Comparison of ENCODE assay signal across 19 cellular contexts in the genomic region with DNA sequence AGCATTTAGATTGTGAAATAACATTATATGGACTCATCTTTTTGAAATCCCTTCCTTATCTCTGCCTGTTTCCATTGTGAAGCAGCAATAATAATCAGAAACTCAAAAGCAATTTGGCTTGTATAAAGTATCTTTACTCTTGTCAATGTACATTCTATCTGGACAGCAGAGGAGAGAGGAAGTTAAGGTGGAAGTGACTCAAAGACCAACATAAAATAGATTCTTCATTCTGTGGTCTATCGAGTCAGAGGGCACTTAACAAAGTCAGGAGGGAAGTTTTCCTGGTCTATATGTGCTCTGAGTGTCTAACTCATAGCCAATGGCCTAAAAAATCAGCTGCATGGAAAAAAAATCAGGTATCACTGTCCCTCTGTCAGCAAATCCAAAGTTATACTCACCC.
DNase-seq lines count a peak whose midpoint lies in the region; ATAC-seq and TF ChIP-seq lines count a peak whose summit lies in the region.
"Had no signal": no experiment of that assay in that cellular context is flagged by ENCODE, and none has a peak within 500 bp of the region (broad histone marks: within the 10 kb centered on the region; RNA-seq: fewer than 3 reads in every experiment).

No MANE protein-coding gene starts in this region.

- peak overlapping the region; percentile 22 for H3K4me2 ChIP-seq in Loucy (ENCODE audit: low read depth, low read length, poor library complexity, severe bottlenecking)

- H2AFZ ChIP-seq in Loucy (ENCODE audit: low read length), result peak overlapping the region; percentile 56; the same call in 1 of the 2 replicates

- H3K9me3 ChIP-seq in Loucy (ENCODE audit: insufficient read depth, low read depth, low read length), result peaks cover 10% of the 10 kb centered on the region
- H3K9me3 ChIP-seq: transverse colon had no signal

- no peaks in the 10 kb centered on the region for H3K79me2 ChIP-seq in Loucy (ENCODE audit: insufficient read depth, low read length)

- no peaks in the 10 kb centered on the region for H3K36me3 ChIP-seq in Loucy (ENCODE audit: insufficient read depth, low read length)
- H3K36me3 ChIP-seq: stomach, transverse colon had no signal

- H3K4me1 ChIP-seq in Loucy (ENCODE audit: insufficient read depth, low read length, poor library complexity, severe bottlenecking), result peaks cover 10% of the 10 kb centered on the region
- H3K4me1 ChIP-seq: stomach, transverse colon had no signal

- H3K27me3 ChIP-seq in Loucy (ENCODE audit: insufficient read depth, low read length, poor library complexity, severe bottlenecking), result no peaks in the 10 kb centered on the region
- H3K27me3 ChIP-seq: stomach, transverse colon had no signal

- no peak for TF ChIP-seq CTCF in Loucy (conservative IDR thresholded peaks at IDR 0.05; ENCODE audit: low read length)

- DNase-seq in EL (peak; percentile 4), amniotic epithelial cell (ENCODE audit: low read depth) (peak; percentile 45), glomerular visceral epithelial cell (ENCODE audit: extremely low spot score) (peak; percentile 6), sciatic nerve (ENCODE audit: low spot score) (no peak)
- DNase-seq in activated CD8-positive, alpha-beta memory T cell treated with anti-CD3 and anti-CD28 coated beads for 24 hours, result no peak
- DNase-seq in stimulated activated CD4-positive, alpha-beta T cell treated with anti-CD3 and anti-CD28 coated beads, Interleukin-2, amount 100 ng/mL, for 48 hours, result no peak
- no peak for DNase-seq in activated CD4-positive, CD25-positive, alpha-beta regulatory T cell treated with anti-CD3 and anti-CD28 coated beads, Interleukin-2, amount 50 U/mL, for 72 hours
- DNase-seq: activated CD4-positive, alpha-beta T cell treated with anti-CD3 and anti-CD28 coated beads for 48 hours; effector CD4-positive, alpha-beta T cell; glutamatergic neuron; NCI-H1930; NCI-H446 treated with DMSO at 0.1 percent for 48 hours; NK-92 treated with Interleukin-12 subunit alpha and Interleukin-12 subunit beta, amount 100 ng/mL, for 24 hours; small intestine; stimulated activated CD4-positive, alpha-beta T cell treated with anti-CD3 and anti-CD28 coated beads, Interleukin-4, amount 100 ng/mL, for 24 hours; stomach; transverse colon had no signal

- H3K9ac ChIP-seq in Loucy (ENCODE audit: low read depth, low read length, poor library complexity, severe bottlenecking), result no peak overlapping the region

- H3F3A ChIP-seq in Loucy (ENCODE audit: low read depth), result no peaks in the 10 kb centered on the region

- no peak overlapping the region for H3K4me3 ChIP-seq in Loucy (ENCODE audit: low read length, poor library complexity, severe bottlenecking)
- H3K4me3 ChIP-seq: stomach, transverse colon had no signal

- intact Hi-C loops in sciatic nerve (cut with DNase I), result no loop called here

- H3K9me2 ChIP-seq in Loucy (replicated peaks; ENCODE audit: low read depth, low read length), result no peaks in the 10 kb centered on the region

- no peaks in the 10 kb centered on the region for H4K20me1 ChIP-seq in Loucy (ENCODE audit: insufficient read depth, low read length, poor library complexity, severe bottlenecking)

- ATAC-seq in sciatic nerve, result no peak
- ATAC-seq: esophagus mucosa had no signal

Comparison
In these comparisons a context has a peak if more than half of its experiments do, and no peak if none do; other contexts are left out.
1. DNase-seq: peak in EL (single experiment), amniotic epithelial cell (single experiment) and glomerular visceral epithelial cell (single experiment); none in activated CD8-positive, alpha-beta memory T cell treated with anti-CD3 and anti-CD28 coated beads for 24 hours (single experiment), sciatic nerve (single experiment), stimulated activated CD4-positive, alpha-beta T cell treated with anti-CD3 and anti-CD28 coated beads, Interleukin-2, amount 100 ng/mL, for 48 hours (0 of 2) and activated CD4-positive, CD25-positive, alpha-beta regulatory T cell treated with anti-CD3 and anti-CD28 coated beads, Interleukin-2, amount 50 U/mL, for 72 hours (single experiment).